In the genomic region with DNA sequence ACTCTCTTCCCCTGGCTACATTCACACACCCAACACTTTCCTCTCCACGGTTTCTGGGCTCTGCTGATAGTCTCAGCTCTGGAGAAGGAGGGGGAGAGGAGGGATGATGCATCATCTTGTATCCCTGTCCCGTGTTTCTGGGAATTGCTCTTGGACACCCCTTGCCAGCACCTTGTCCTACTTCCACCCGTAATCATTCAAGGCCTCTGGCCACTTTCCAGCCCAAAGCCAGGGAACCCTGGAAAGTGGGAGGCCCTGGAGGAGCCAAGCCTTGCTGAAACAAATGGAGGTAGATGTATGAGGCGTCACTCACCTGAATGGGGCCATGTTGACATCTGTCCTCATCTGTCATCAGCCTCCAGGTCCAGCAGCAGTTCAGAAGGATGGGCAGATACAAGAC, we compare ENCODE assay signal across 11 cellular contexts. TPM values are rescaled to one million over a fixed set of nuclear protein-coding genes. Genes with fewer than 3 reads are reported as not detected.
DNase-seq lines count a peak whose midpoint lies in the region; ATAC-seq and TF ChIP-seq lines count a peak whose summit lies in the region.
"Had no signal": no experiment of that assay in that cellular context is flagged by ENCODE, and none has a peak within 500 bp of the region (broad histone marks: within the 10 kb centered on the region; RNA-seq: fewer than 3 reads in every experiment).

No MANE protein-coding gene starts in this region.

- no peaks in the 10 kb centered on the region for H3K27me3 Mint-ChIP-seq in CD4-positive, alpha-beta T cell
- H3K27me3 Mint-ChIP-seq in activated T-cell treated with anti-CD3 and anti-CD28 coated beads, Interleukin-2, amount 50 U/mL, for 72 hours (ENCODE audit: low read depth), result peaks cover 4% of the 10 kb centered on the region

- peaks cover 78% of the 10 kb centered on the region for H3K36me3 Mint-ChIP-seq in CD4-positive, alpha-beta T cell (ENCODE audit: low read depth)
- peaks cover 7 to 19% of the 10 kb centered on the region in 2 donors for H3K36me3 Mint-ChIP-seq in activated T-cell treated with anti-CD3 and anti-CD28 coated beads, Interleukin-2, amount 50 U/mL, for 72 hours (ENCODE audit: insufficient read depth in 2 of 2)

- H3K79me2 ChIP-seq in KMS-11 (ENCODE audit: insufficient read depth, low read depth), result 0 out of 2 replicates have a peak, but pooled peaks cover 4% of the 10 kb centered on the region

- no peak overlapping the region for H2AFZ ChIP-seq in KMS-11 (ENCODE audit: low read depth)

- no peak overlapping the region for H3K4me3 ChIP-seq in KMS-11 (IDR thresholded peaks at IDR 0.05; ENCODE audit: insufficient read depth, low read depth, low read length)
- no peak overlapping the region for H3K4me3 ChIP-seq in ovary

- peaks cover 69% of the 10 kb centered on the region for H3K4me1 Mint-ChIP-seq in CD4-positive, alpha-beta T cell (ENCODE audit: low read depth)
- H3K4me1 Mint-ChIP-seq in activated T-cell treated with anti-CD3 and anti-CD28 coated beads, Interleukin-2, amount 50 U/mL, for 72 hours (ENCODE audit: low read depth), result peaks cover 49% of the 10 kb centered on the region

- TF ChIP-seq EP300 in ovary (IDR thresholded peaks at IDR 0.05), result no peak

- no peaks in the 10 kb centered on the region for H3K9me3 ChIP-seq in CD4-positive, alpha-beta T cell (ENCODE audit: control insufficient read depth, low read length)
- no peaks in the 10 kb centered on the region for H3K9me3 ChIP-seq in ovary

- H3K9me3 Mint-ChIP-seq in CD4-positive, alpha-beta T cell, result no peaks in the 10 kb centered on the region
- no peaks in the 10 kb centered on the region for H3K9me3 Mint-ChIP-seq in activated T-cell treated with anti-CD3 and anti-CD28 coated beads, Interleukin-2, amount 50 U/mL, for 72 hours

- intact Hi-C loops in CD4-positive, alpha-beta T cell (cut with DNase I, micrococcal nuclease), result no loop called here
- intact Hi-C loops in ovary (cut with DNase I), result no loop called here

- H3K27ac Mint-ChIP-seq in CD4-positive, alpha-beta T cell, result peak overlapping the region; percentile 96
- H3K27ac Mint-ChIP-seq in activated T-cell treated with anti-CD3 and anti-CD28 coated beads, Interleukin-2, amount 50 U/mL, for 72 hours, result no peak overlapping the region

- peak overlapping the region; percentile 43 for H3K4me3 Mint-ChIP-seq in CD4-positive, alpha-beta T cell
- no peak overlapping the region for H3K4me3 Mint-ChIP-seq in activated T-cell treated with anti-CD3 and anti-CD28 coated beads, Interleukin-2, amount 50 U/mL, for 72 hours

- H4K20me1 ChIP-seq in KMS-11 (ENCODE audit: insufficient read depth), result no peaks in the 10 kb centered on the region

- DNase-seq in CD4-positive, alpha-beta T cell, result no peak
- peak; percentile 37 for DNase-seq in dermis blood vessel endothelial cell
- DNase-seq in ovary, result peak; percentile 60 to 75 (median 63)
- DNase-seq in UCSD-AML1 (lab: John Stamatoyannopoulos, UW; ENCODE audit: unreplicated experiment), result no peak
- no peak for DNase-seq in NCI-H748 (lab: John Stamatoyannopoulos, UW; ENCODE audit: unreplicated experiment)
- no peak for DNase-seq in activated T-cell treated with anti-CD3 and anti-CD28 coated beads, Interleukin-2, amount 50 U/mL, for 72 hours
- DNase-seq in iPS-NIHi11 (ENCODE audit: low spot score), result no peak
- DNase-seq: activated T-cell treated with anti-CD3 and anti-CD28 coated beads, Interleukin-2, amount 50 U/mL, for 48 hours; NCI-H1436 treated with DMSO at 0.1 percent for 48 hours; stimulated activated CD4-positive, alpha-beta T cell treated with anti-CD3 and anti-CD28 coated beads, Interleukin-12 subunit alpha, Interleukin-12 subunit beta, amount 100 ng/mL, for 4 hours had no signal

- TF ChIP-seq POLR2A in ovary (IDR thresholded peaks at IDR 0.05), result no peak

- H3K27me3 ChIP-seq in CD4-positive, alpha-beta T cell (ENCODE audit: control insufficient read depth, insufficient read depth, low read length), result no peaks in the 10 kb centered on the region
- H3K27me3 ChIP-seq in KMS-11 (ENCODE audit: insufficient read depth, low read depth) (peaks cover 3% of the 10 kb centered on the region; the same call in 1 of the 2 replicates), ovary (no peaks in the 10 kb centered on the region)

- no peak overlapping the region for H3K9ac ChIP-seq in KMS-11

- CTCF ChIA-PET in CD4-positive, alpha-beta T cell (lab: Charles Lee), result no interaction called here

- H3K4me1 ChIP-seq in KMS-11 (ENCODE audit: low read depth, poor library complexity, severe bottlenecking) (peaks cover 45% of the 10 kb centered on the region), ovary (ENCODE audit: insufficient read depth) (peaks cover 12% of the 10 kb centered on the region)

- H3K27ac ChIP-seq in CD4-positive, alpha-beta T cell (ENCODE audit: low read depth, low read length), result peak overlapping the region; percentile 2
- no peak overlapping the region for H3K27ac ChIP-seq in KMS-11
- peak overlapping the region in 1 of 2 donors; percentile 60 for H3K27ac ChIP-seq in ovary

- H3K4me2 ChIP-seq in KMS-11, result peak overlapping the region; percentile 1; the same call in 1 of the 2 replicates

- no peak for TF ChIP-seq CTCF in CD4-positive, alpha-beta T cell (IDR thresholded peaks at IDR 0.05)
- TF ChIP-seq CTCF in KMS-11 (conservative IDR thresholded peaks at IDR 0.05; ENCODE audit: low read depth, low read length) (no peak), ovary (IDR thresholded peaks at IDR 0.05) (no peak)

- ATAC-seq in CD4-positive, alpha-beta T cell (ENCODE audit: poor library complexity), result no peak
- no peak for ATAC-seq in activated T-cell treated with anti-CD3 and anti-CD28 coated beads, Interleukin-2, amount 50 U/mL, for 72 hours (replicated peaks in 1 of 2)

- POLR2A ChIA-PET in CD4-positive, alpha-beta T cell (lab: Charles Lee), result interaction anchor here (1.5 to 6.1 kb wide), 3 partner anchors 44 to 86 kb away, joined by 3 to 104 read pairs (median 4); no protein-coding TSS in a partner anchor

- no peaks in the 10 kb centered on the region for H3K36me3 ChIP-seq in KMS-11 (ENCODE audit: insufficient read depth)
- H3K36me3 ChIP-seq in ovary, result no peaks in the 10 kb centered on the region

- WGBS in ovary, 3 donors, result 22 to 24% (median 22%) methylated on average over 4 of the region's 4 CpGs

RNA-seq across cellular contexts. Expression of gene PLEKHO1, which starts 4.4 kb away (rescaled TPM):
- total RNA-seq in CD4-positive, alpha-beta T cell, result 100 to 1,000 TPM in 1 of 2 experiments, 10 to 100 TPM in 1; 97.6 to 110 TPM
- 31.0 and 65.9 TPM in 2 replicates for total RNA-seq in dermis blood vessel endothelial cell
- 10 to 100 TPM; 40.6 to 68.9 (median 55.6) TPM for total RNA-seq in ovary
- polyA plus RNA-seq in ovary, result 10 to 100 TPM; 45.4 to 58.3 TPM
- 10 to 100 TPM; 21.9 to 42.7 TPM for total RNA-seq in activated T-cell treated with anti-CD3 and anti-CD28 coated beads, Interleukin-2, amount 50 U/mL, for 72 hours

Comparison
In these comparisons a context has a peak if more than half of its experiments do, and no peak if none do; other contexts are left out.
1. DNase-seq: peak in dermis blood vessel endothelial cell (single experiment) and ovary (5 of 5); none in CD4-positive, alpha-beta T cell (0 of 10), UCSD-AML1 (single experiment), NCI-H748 (single experiment), activated T-cell treated with anti-CD3 and anti-CD28 coated beads, Interleukin-2, amount 50 U/mL, for 72 hours (0 of 2) and iPS-NIHi11 (single experiment).